11 cellular contexts compared by ENCODE assay signal in the genomic region with DNA sequence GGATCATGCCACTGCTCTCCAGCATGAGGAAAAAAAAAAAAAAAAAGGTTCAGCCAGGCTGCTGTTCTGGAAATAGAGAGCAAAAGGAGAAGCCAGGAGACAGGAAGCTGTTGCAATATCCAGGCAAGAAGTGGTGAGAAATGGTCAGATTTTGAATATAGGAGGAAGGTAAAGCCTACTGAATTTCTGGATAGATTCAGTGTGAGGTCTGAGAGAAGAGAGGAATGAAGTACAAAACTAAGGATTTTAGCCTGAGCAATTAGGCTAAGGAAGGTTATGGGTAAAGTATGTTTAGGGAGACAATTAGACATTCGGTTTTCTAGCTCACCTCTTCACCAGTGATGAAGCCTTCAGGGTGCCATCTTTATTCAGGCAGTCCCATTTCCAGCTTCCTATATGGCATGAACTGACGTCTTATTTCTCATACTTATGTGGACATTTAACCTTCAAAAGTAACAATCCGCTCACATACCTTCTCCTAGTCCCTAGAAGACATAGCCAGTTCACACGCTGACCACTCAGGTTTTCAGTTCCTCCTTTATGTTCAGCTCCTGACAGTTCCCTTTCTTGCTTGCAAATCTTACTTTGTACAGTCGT. TPM values are rescaled to one million over a fixed set of nuclear protein-coding genes. Genes with fewer than 3 reads are reported as not detected.
DNase-seq lines count a peak whose midpoint lies in the region; ATAC-seq lines count a peak whose summit lies in the region.
"Had no signal": no experiment of that assay in that cellular context is flagged by ENCODE, and none has a peak within 500 bp of the region (broad histone marks: within the 10 kb centered on the region; RNA-seq: fewer than 3 reads in every experiment).

No MANE protein-coding gene starts in this region.

- peaks cover 28 to 39% (median 38%) of the 10 kb centered on the region in 3 donors for H3K4me1 Mint-ChIP-seq in naive B cell
- H3K4me1 Mint-ChIP-seq: neural progenitor cell had no signal

- H3K4me3 Mint-ChIP-seq in naive B cell = peak overlapping the region in 2 of 8 donors; percentile 25 to 27
- H3K4me3 Mint-ChIP-seq: neural progenitor cell had no signal

- peak; percentile 57 for ATAC-seq in GM18498 (IDR thresholded peaks at IDR 0.05; ENCODE audit: unreplicated experiment)
- peak; percentile 41 for ATAC-seq in HG02970 (IDR thresholded peaks at IDR 0.05; ENCODE audit: low FRiP score, unreplicated experiment)
- peak; percentile 65 to 71 for ATAC-seq in naive B cell (ENCODE audit: low read depth in 2 of 2)

- H3K36me3 Mint-ChIP-seq in naive B cell = no peaks in the 10 kb centered on the region

- peak; percentile 82 for DNase-seq in SKM-1 treated with dmso at 0.1 percent for 144 hours (lab: John Stamatoyannopoulos, UW; ENCODE audit: unreplicated experiment)
- DNase-seq in naive B cell = peak; percentile 23
- DNase-seq in stimulated activated CD4-positive, alpha-beta T cell treated with anti-CD3 and anti-CD28 coated beads, Interleukin-4, amount 100 ng/mL, for 24 hours = no peak
- DNase-seq in NCI-H774 (lab: John Stamatoyannopoulos, UW) = no peak
- DNase-seq in D341Med (ENCODE audit: low spot score) = no peak
- no peak for DNase-seq in NCI-H69 (lab: John Stamatoyannopoulos, UW)
- DNase-seq: NCI-H2171 treated with DMSO at 0.1 percent for 48 hours, WERI-Rb-1 had no signal

- no peaks in the 10 kb centered on the region for H3K27me3 Mint-ChIP-seq in naive B cell

- H3K9me3 Mint-ChIP-seq in naive B cell = no peaks in the 10 kb centered on the region
- H3K9me3 Mint-ChIP-seq: neural progenitor cell had no signal

- peak overlapping the region in 2 of 6 donors; percentile 84 to 92 for H3K27ac Mint-ChIP-seq in naive B cell
- H3K27ac Mint-ChIP-seq: neural progenitor cell had no signal

RNA-seq across cellular contexts. Expression of a gene that starts 57.2 kb away (rescaled TPM):
- 10 to 100 TPM in 1 of 6 donors, 1 to 10 TPM in 5; 3.4 to 11.0 (median 5.9) TPM for polyA plus RNA-seq in naive B cell (ENCODE audit: low read depth in 6 of 6)

RNA-seq across cellular contexts. Expression of a gene that starts 57.3 kb away (rescaled TPM):
- polyA plus RNA-seq in naive B cell (ENCODE audit: low read depth in 6 of 6) = 10 to 100 TPM; 14.7 to 23.5 (median 19.6) TPM

Comparison
In these comparisons a context has a peak if more than half of its experiments do, and no peak if none do; other contexts are left out.
1. DNase-seq: peak in SKM-1 treated with dmso at 0.1 percent for 144 hours (single experiment) and naive B cell (single experiment); none in stimulated activated CD4-positive, alpha-beta T cell treated with anti-CD3 and anti-CD28 coated beads, Interleukin-4, amount 100 ng/mL, for 24 hours (single experiment), NCI-H774 (single experiment), D341Med (single experiment) and NCI-H69 (single experiment).
2. Peak in every context shown above with its lines, with median percentiles within 50 percentile points of each other: ATAC-seq.